In the genomic region with DNA sequence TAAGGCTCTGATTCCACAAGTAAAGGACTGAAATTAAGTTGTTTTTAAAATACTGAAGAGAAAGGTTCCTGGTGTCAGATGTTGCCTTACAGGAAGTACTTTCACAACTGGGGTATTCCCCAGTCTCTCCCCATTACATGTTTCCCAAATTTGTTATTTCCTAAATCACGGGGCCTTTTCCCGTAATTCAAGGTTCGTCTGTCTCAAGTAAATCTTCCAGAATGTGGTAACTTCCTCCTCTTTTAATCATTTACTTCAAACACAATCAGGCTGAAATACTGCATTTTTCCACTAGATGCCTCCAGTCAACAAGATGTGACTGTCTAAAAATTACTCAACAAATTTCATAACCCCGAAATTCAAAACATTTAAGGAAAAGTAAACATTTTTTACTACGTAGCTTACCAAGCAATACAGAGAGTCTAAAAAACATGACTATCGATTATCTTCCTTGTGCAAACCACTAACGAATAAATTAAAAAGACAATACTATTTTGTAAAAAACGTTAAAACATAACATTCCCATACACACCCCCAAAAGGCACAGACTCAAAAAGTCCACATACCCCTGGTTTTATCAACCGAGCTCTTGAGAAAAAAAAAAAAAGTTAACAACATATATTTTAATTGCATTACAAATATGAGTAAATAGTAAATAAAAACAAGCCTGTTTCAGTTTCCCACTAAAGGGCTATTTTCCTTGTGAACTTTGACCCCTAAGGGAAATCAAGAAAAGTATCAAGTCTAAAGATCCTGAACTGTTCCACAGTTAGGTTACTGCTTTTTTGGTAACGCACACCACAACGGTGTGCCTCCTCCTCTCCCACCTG, we compare ENCODE assay signal across 8 cellular contexts. TPM values are rescaled to one million over a fixed set of nuclear protein-coding genes. Genes with fewer than 3 reads are reported as not detected.
DNase-seq lines count a peak whose midpoint lies in the region; ATAC-seq, FAIRE-seq and TF ChIP-seq lines count a peak whose summit lies in the region.

No MANE protein-coding gene starts in this region.

- peak overlapping the region; percentile 89 for H2AFZ ChIP-seq in GM23248

- H3K79me2 ChIP-seq in GM23248 (ENCODE audit: insufficient read depth), result peaks cover 63% of the 10 kb centered on the region

- peak; percentile 31 to 98 (median 96) for TF ChIP-seq CTCF in body of pancreas (IDR thresholded peaks at IDR 0.05)

- H3K9me3 ChIP-seq in GM23248 (ENCODE audit: low read depth) (no peaks in the 10 kb centered on the region), body of pancreas (no peaks in the 10 kb centered on the region), small intestine (ENCODE audit: control insufficient read depth, low read depth) (no peaks in the 10 kb centered on the region)

- in situ Hi-C loops in GM23248 (cut with MboI), result loop anchor here (25.0 kb wide), 1 partner anchor 771 kb away; no protein-coding TSS in a partner anchor

- H3K9ac ChIP-seq in GM23248, result peak overlapping the region; percentile 83

- no peaks in the 10 kb centered on the region for H4K20me1 ChIP-seq in GM23248 (ENCODE audit: insufficient read depth)

- TF ChIP-seq POLR2A in body of pancreas (IDR thresholded peaks at IDR 0.05), result peak in 1 of 3 donors; percentile 27

- WGBS in GM23248 (ENCODE audit: low coverage in 1 of 2, low lambda C conversion rate in 2 of 2, missing lambda C conversion rate in 2 of 2), 2 experiments, result 1% methylated on average over 11 of the region's 11 CpGs
- 1 to 3% methylated on average over 11 of the region's 11 CpGs for WGBS in body of pancreas, 2 donors
- 3 to 10% (median 4%) methylated on average over 11 of the region's 11 CpGs for WGBS in small intestine, 3 donors

- H3K4me1 ChIP-seq in GM23248 (ENCODE audit: insufficient read depth) (peaks cover 23% of the 10 kb centered on the region), body of pancreas (peaks cover 55% of the 10 kb centered on the region), small intestine (ENCODE audit: control insufficient read depth in 2 of 2, insufficient read depth in 1 of 2, low read depth in 1 of 2, low read length in 1 of 2) (peaks cover 5 to 9% of the 10 kb centered on the region in 2 donors)

- peak; percentile 36 for DNase-seq in CMK (ENCODE audit: low read depth)
- DNase-seq in GM23248, result peak; percentile 86
- peak; percentile 20 for DNase-seq in NCI-H82 treated with DMSO at 0.1 percent for 48 hours (lab: John Stamatoyannopoulos, UW; ENCODE audit: unreplicated experiment)
- peak in 1 of 4 donors; percentile 71 for DNase-seq in body of pancreas
- DNase-seq in inferior parietal cortex (ENCODE audit: extremely low spot score), result peak; percentile 83
- peak; percentile 81 for DNase-seq in small intestine

- H3K4me2 ChIP-seq in GM23248 (ENCODE audit: unreplicated experiment), result peak overlapping the region; percentile 80

- FAIRE-seq in small intestine (lab: Jason Lieb, UNC), result peak; percentile 73

- H3K36me3 ChIP-seq in GM23248 (ENCODE audit: low read depth), result no peaks in the 10 kb centered on the region; the same call in 1 of the 2 replicates
- no peaks in the 10 kb centered on the region for H3K36me3 ChIP-seq in body of pancreas (replicated peaks in 1 of 2; ENCODE audit: insufficient read depth in 1 of 2, low read depth in 2 of 2)
- H3K36me3 ChIP-seq in small intestine (ENCODE audit: control insufficient read depth in 2 of 2, insufficient read depth in 2 of 2, low read length in 2 of 2), result peaks cover 5% of the 10 kb centered on the region in 2 donors

- no peaks in the 10 kb centered on the region for H3K9me2 ChIP-seq in GM23248 (ENCODE audit: insufficient read depth)

- peak overlapping the region; percentile 88 for H3K4me3 ChIP-seq in GM23248
- peak overlapping the region in 1 of 2 donors; percentile 70 for H3K4me3 ChIP-seq in body of pancreas
- peak overlapping the region; percentile 83 to 89 for H3K4me3 ChIP-seq in small intestine (ENCODE audit: low read depth in 1 of 2, low read length in 2 of 2)

- ATAC-seq in body of pancreas (peak; percentile 36), GM21717 (IDR thresholded peaks at IDR 0.05; ENCODE audit: unreplicated experiment) (no peak), HG02852 (IDR thresholded peaks at IDR 0.05; ENCODE audit: unreplicated experiment) (no peak)

- peaks cover 16% of the 10 kb centered on the region for H3F3A ChIP-seq in GM23248 (ENCODE audit: insufficient read depth)

- H3K27ac ChIP-seq in GM23248, result peak overlapping the region; percentile 81
- H3K27ac ChIP-seq in body of pancreas, result peak overlapping the region; percentile 98
- H3K27ac ChIP-seq in small intestine (ENCODE audit: low read depth in 1 of 2, low read length in 1 of 2), result peak overlapping the region; percentile 94 to 99

- H3K27me3 ChIP-seq in GM23248 (replicated peaks; ENCODE audit: insufficient read depth), result no peaks in the 10 kb centered on the region
- no peaks in the 10 kb centered on the region for H3K27me3 ChIP-seq in body of pancreas
- H3K27me3 ChIP-seq in small intestine (ENCODE audit: control insufficient read depth in 2 of 2, insufficient read depth in 2 of 2, low read length in 2 of 2), result no peaks in the 10 kb centered on the region

- intact Hi-C loops in body of pancreas (cut with DNase I), result no loop called here

RNA-seq across cellular contexts. Expression of gene SOD2, which starts 1.7 kb away (rescaled TPM):
- 62.6 and 74.0 TPM in 2 replicates for total RNA-seq in GM23248 (2014; rRNA removed; shearing (Covaris generic))
- polyA plus RNA-seq in GM23248 (2016; fragmentation: Nextera tagmentation; extraction: Ambion mirVana) (52.6 and 53.1 TPM in 2 replicates), small intestine (100 to 1,000 TPM in 2 of 3 donors, 10 to 100 TPM in 1; 81.6 to 250 (median 134) TPM)
- 100 to 1,000 TPM in 1 of 2 donors, 10 to 100 TPM in 1; 70.5 to 171 TPM for total RNA-seq in body of pancreas

RNA-seq across cellular contexts. Expression of gene WTAP, which starts 36.0 kb away (rescaled TPM):
- 57.8 and 64.8 TPM in 2 replicates for total RNA-seq in GM23248 (2014; rRNA removed; shearing (Covaris generic))
- polyA plus RNA-seq in GM23248 (2016; fragmentation: Nextera tagmentation; extraction: Ambion mirVana) (87.8 and 89.8 TPM in 2 replicates), small intestine (10 to 100 TPM; 57.6 to 87.7 (median 65.7) TPM)
- 10 to 100 TPM; 56.8 to 58.7 TPM for total RNA-seq in body of pancreas
